In genomic region chr3:193827039-193827669, GRCh38 we compare ENCODE assay signal across 15 cellular contexts.
DNase-seq lines count a peak whose midpoint lies in the region; ATAC-seq and TF ChIP-seq lines count a peak whose summit lies in the region.
"Had no signal": no experiment of that assay in that cellular context is flagged by ENCODE, and none has a peak within 500 bp of the region (broad histone marks: within the 10 kb centered on the region; RNA-seq: fewer than 3 reads in every experiment).

No MANE protein-coding gene starts in this region.

- no peaks in the 10 kb centered on the region for H3K9me3 Mint-ChIP-seq in MCF 10A (ENCODE audit: unreplicated experiment)
- H3K9me3 Mint-ChIP-seq: activated naive CD4-positive, alpha-beta T cell treated with anti-CD3 and anti-CD28 coated beads for 36 hours had no signal

- CTCF ChIA-PET in MCF 10A (lab: Yijun Ruan, JAX) (interaction anchor here (0.5 to 1.6 kb wide), 5 partner anchors 45 to 498 kb away, joined by 3 to 7 read pairs (median 3); no protein-coding TSS in a partner anchor), mammary epithelial cell (lab: Charles Lee; ENCODE audit: low non-redundant PET) (interaction anchor here (0.6 kb wide), 1 partner anchor 517 kb away, joined by 4 read pairs; no protein-coding TSS in a partner anchor), PC-9 (lab: Charles Lee) (no interaction called here)

- H3K4me3 ChIP-seq in mammary epithelial cell (replicated peaks in 1 of 3; ENCODE audit: insufficient read depth in 1 of 3, low read depth in 2 of 3, low read length in 3 of 3) (no peak overlapping the region), PC-9 (no peak overlapping the region), esophagus squamous epithelium (no peak overlapping the region)
- H3K4me3 ChIP-seq: right atrium auricular region had no signal

- H3K36me3 ChIP-seq in mammary epithelial cell (ENCODE audit: insufficient read depth, low read length) (no peaks in the 10 kb centered on the region), PC-9 (ENCODE audit: low read depth) (0 out of 2 replicates have a peak, but pooled peaks cover 4% of the 10 kb centered on the region), esophagus squamous epithelium (no peaks in the 10 kb centered on the region)
- H3K36me3 ChIP-seq: neutrophil, right atrium auricular region had no signal

- H3K4me2 ChIP-seq in mammary epithelial cell (ENCODE audit: insufficient read depth, low read depth, low read length) (no peak overlapping the region), PC-9 (peak overlapping the region; percentile 69)

- H3K9ac ChIP-seq in mammary epithelial cell (ENCODE audit: insufficient read depth, low read length), result no peak overlapping the region

- H3F3A ChIP-seq in PC-9 (ENCODE audit: insufficient read depth, low read depth), result peaks cover 39% of the 10 kb centered on the region

- H3K4me1 Mint-ChIP-seq in MCF 10A (ENCODE audit: insufficient read depth, unreplicated experiment), result peaks cover 43% of the 10 kb centered on the region

- TF ChIP-seq POLR2A in esophagus squamous epithelium (IDR thresholded peaks at IDR 0.05) (no peak), GM18505 (IDR thresholded peaks at IDR 0.05; ENCODE audit: borderline replicate concordance, extremely low read depth, insufficient read depth, insufficient read length) (no peak)

- peaks cover 10% of the 10 kb centered on the region for H3K36me3 Mint-ChIP-seq in MCF 10A (ENCODE audit: insufficient read depth, unreplicated experiment)

- no peak overlapping the region for H2AFZ ChIP-seq in mammary epithelial cell (ENCODE audit: low read depth, low read length)
- no peak overlapping the region for H2AFZ ChIP-seq in PC-9

- no peaks in the 10 kb centered on the region for H3K79me2 ChIP-seq in mammary epithelial cell (ENCODE audit: insufficient read depth, low read length)
- H3K79me2 ChIP-seq in PC-9 (ENCODE audit: low read depth), result no peaks in the 10 kb centered on the region

- H3K9me3 ChIP-seq in mammary epithelial cell (replicated peaks; ENCODE audit: insufficient read depth, low read length), result no peaks in the 10 kb centered on the region
- no peaks in the 10 kb centered on the region; the same call in 1 of the 2 replicates for H3K9me3 ChIP-seq in PC-9 (ENCODE audit: insufficient read depth, low read depth)
- no peaks in the 10 kb centered on the region for H3K9me3 ChIP-seq in esophagus squamous epithelium
- H3K9me3 ChIP-seq: neutrophil, right atrium auricular region had no signal

- POLR2A ChIA-PET in MCF 10A (lab: Yijun Ruan, JAX), result interaction anchor here (1.0 to 12.7 kb wide), 11 partner anchors 10 to 488 kb away, joined by 3 to 162 read pairs (median 5); partner anchors contain the start of gene HES1
- POLR2A ChIA-PET in PC-9 (lab: Charles Lee; ENCODE audit: unreplicated experiment), result interaction anchor here (0.7 kb wide), 1 partner anchor 22 kb away, joined by 3 read pairs; no protein-coding TSS in a partner anchor

- H3K4me1 ChIP-seq in mammary epithelial cell (ENCODE audit: insufficient read depth, low read length), result peaks cover 41% of the 10 kb centered on the region
- peaks cover 63% of the 10 kb centered on the region for H3K4me1 ChIP-seq in PC-9 (replicated peaks; ENCODE audit: insufficient read depth)
- H3K4me1 ChIP-seq in esophagus squamous epithelium, result peaks cover 10 to 66% (median 25%) of the 10 kb centered on the region in 3 donors

- no peak for ATAC-seq in GM18505 (IDR thresholded peaks at IDR 0.05; ENCODE audit: unreplicated experiment)
- no peak for ATAC-seq in GM21723 (IDR thresholded peaks at IDR 0.05; ENCODE audit: unreplicated experiment)
- ATAC-seq in GM18517 (IDR thresholded peaks at IDR 0.05; ENCODE audit: unreplicated experiment), result no peak

- H4K20me1 ChIP-seq in mammary epithelial cell (ENCODE audit: insufficient read depth, low read length), result no peaks in the 10 kb centered on the region
- no peaks in the 10 kb centered on the region for H4K20me1 ChIP-seq in PC-9 (ENCODE audit: insufficient read depth)

- intact Hi-C loops in MCF 10A (cut with micrococcal nuclease), result no loop called here
- intact Hi-C loops in mammary epithelial cell (cut with micrococcal nuclease), result no loop called here
- intact Hi-C loops in PC-9 (cut with micrococcal nuclease; ENCODE audit: unreplicated experiment), result no loop called here
- intact Hi-C loops in esophagus squamous epithelium (cut with DNase I), result no loop called here

- H3K27ac Mint-ChIP-seq in MCF 10A (ENCODE audit: low read depth, unreplicated experiment), result peak overlapping the region; percentile 90
- H3K27ac Mint-ChIP-seq: activated naive CD4-positive, alpha-beta T cell treated with anti-CD3 and anti-CD28 coated beads for 36 hours had no signal

- no peak overlapping the region for H3K27ac ChIP-seq in mammary epithelial cell (ENCODE audit: insufficient read depth, low read depth, low read length)
- peak overlapping the region; percentile 96 for H3K27ac ChIP-seq in PC-9
- peak overlapping the region in 3 of 4 donors; percentile 53 to 98 (median 97) for H3K27ac ChIP-seq in esophagus squamous epithelium
- H3K27ac ChIP-seq: neutrophil, right atrium auricular region had no signal

- no TSS peak for BruUV-seq in MCF 10A (replicated peaks; lab: Mats Ljungman, UMichigan)
- no TSS peak for BruUV-seq in mammary epithelial cell (replicated peaks; lab: Mats Ljungman, UMichigan)
- BruUV-seq in PC-9 (replicated peaks; lab: Mats Ljungman, UMichigan), result no TSS peak

- DNase-seq in MCF 10A (ENCODE audit: unreplicated experiment) (no peak), mammary epithelial cell (no peak), PC-9 (no peak), esophagus squamous epithelium (lab: John Stamatoyannopoulos, UW) (no peak)
- no peak for DNase-seq in stimulated activated CD8-positive, alpha-beta memory T cell treated with anti-CD3 and anti-CD28 coated beads, Interleukin-4, amount 100 ng/mL, for 48 hours
- DNase-seq: activated naive CD4-positive, alpha-beta T cell treated with anti-CD3 and anti-CD28 coated beads for 36 hours; activated T-cell treated with anti-CD3 and anti-CD28 coated beads for 4 hours; GF-D8; HCEC 1CT; kidney had no signal

- H3K4me3 Mint-ChIP-seq in MCF 10A (ENCODE audit: unreplicated experiment), result no peak overlapping the region
- H3K4me3 Mint-ChIP-seq: activated naive CD4-positive, alpha-beta T cell treated with anti-CD3 and anti-CD28 coated beads for 36 hours had no signal

- no peaks in the 10 kb centered on the region for H3K9me2 ChIP-seq in PC-9 (ENCODE audit: insufficient read depth)

- dilution Hi-C loops in mammary epithelial cell (cut with HindIII; ENCODE audit: low sequenced_read_pairs), result loop anchor here (5.0 kb wide), 1 partner anchor 35 kb away; no protein-coding TSS in a partner anchor

- H3K27me3 ChIP-seq in mammary epithelial cell (ENCODE audit: insufficient read depth, low read length), result no peaks in the 10 kb centered on the region
- no peaks in the 10 kb centered on the region for H3K27me3 ChIP-seq in PC-9 (ENCODE audit: insufficient read depth, low read depth)
- no peaks in the 10 kb centered on the region for H3K27me3 ChIP-seq in esophagus squamous epithelium
- H3K27me3 ChIP-seq: neutrophil, right atrium auricular region had no signal

- WGBS in mammary epithelial cell (ENCODE audit: low coverage, missing lambda C conversion rate), result 92% methylated on average over 7 of the region's 7 CpGs
- 64 to 81% methylated on average over 6 to 7 of the region's 7 CpGs for WGBS in esophagus squamous epithelium, 2 donors

- in situ Hi-C loops in mammary epithelial cell (cut with MboI; ENCODE audit: low sequenced_read_pairs in 2 of 2), result no loop called here

- TF ChIP-seq CTCF in MCF 10A (IDR thresholded peaks at IDR 0.05; ENCODE audit: unreplicated experiment) (no peak), mammary epithelial cell (conservative IDR thresholded peaks at IDR 0.05 in 1 of 2, IDR thresholded peaks at IDR 0.05 in 1 of 2; ENCODE audit: extremely low read depth in 1 of 2, insufficient read depth in 1 of 2, low read depth in 1 of 2, low read length in 2 of 2) (no peak), PC-9 (conservative IDR thresholded peaks at IDR 0.05) (no peak), esophagus squamous epithelium (IDR thresholded peaks at IDR 0.05) (no peak)

- H3K27me3 Mint-ChIP-seq in MCF 10A (ENCODE audit: insufficient read depth, unreplicated experiment), result no peaks in the 10 kb centered on the region
